1 cellular context compared by ENCODE assay signal in the genomic region with DNA sequence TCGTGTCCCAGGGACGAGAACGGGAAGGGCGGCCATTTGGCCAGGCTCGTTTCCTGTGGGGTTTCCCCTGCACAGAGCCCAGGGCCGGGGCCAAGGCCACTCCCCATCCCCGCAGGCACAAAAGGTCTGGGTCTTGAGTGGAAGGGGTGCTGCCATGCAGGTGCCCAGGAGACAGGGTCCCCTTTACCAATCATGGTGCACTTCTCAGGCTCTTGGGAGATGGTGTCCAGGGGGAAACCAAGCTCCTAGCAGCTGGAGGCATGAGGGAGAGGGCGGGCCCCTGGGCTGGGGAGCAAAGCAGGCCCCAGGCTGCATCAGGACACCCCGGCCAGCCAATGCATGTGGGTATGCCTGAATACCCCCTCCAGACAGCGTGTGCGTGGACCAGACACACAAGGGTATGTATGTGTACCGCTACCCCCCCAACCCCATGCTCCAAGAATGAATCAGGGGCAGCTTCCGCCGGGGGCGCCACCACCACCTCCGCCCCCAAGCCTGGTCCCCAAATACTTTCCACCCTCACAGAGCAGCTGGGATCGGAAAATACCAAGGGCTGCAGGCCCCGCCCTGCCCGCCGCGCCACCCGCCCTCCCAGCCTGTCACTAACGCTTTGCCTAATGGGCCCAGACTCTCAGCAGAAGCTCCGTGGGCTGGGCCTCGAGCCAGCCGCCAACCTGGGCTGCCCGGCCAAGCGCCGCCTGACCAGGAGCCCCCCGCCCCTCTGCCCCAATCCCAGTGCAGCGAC.
TF ChIP-seq lines count a peak whose summit lies in the region.

No MANE protein-coding gene starts in this region.

TF ChIP-seq in K562, 482 proteins besides CTCF, POLR2A, EP300 and RAD21 (continued from another document and continues in another):
- TF ChIP-seq, protein P1, sequence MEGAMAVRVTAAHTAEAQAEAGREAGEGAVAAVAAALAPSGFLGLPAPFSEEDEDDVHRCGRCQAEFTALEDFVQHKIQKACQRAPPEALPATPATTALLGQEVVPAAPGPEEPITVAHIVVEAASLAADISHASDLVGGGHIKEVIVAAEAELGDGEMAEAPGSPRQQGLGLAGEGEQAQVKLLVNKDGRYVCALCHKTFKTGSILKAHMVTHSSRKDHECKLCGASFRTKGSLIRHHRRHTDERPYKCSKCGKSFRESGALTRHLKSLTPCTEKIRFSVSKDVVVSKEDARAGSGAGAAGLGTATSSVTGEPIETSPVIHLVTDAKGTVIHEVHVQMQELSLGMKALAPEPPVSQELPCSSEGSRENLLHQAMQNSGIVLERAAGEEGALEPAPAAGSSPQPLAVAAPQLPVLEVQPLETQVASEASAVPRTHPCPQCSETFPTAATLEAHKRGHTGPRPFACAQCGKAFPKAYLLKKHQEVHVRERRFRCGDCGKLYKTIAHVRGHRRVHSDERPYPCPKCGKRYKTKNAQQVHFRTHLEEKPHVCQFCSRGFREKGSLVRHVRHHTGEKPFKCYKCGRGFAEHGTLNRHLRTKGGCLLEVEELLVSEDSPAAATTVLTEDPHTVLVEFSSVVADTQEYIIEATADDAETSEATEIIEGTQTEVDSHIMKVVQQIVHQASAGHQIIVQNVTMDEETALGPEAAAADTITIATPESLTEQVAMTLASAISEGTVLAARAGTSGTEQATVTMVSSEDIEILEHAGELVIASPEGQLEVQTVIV (CRISPR knock-in tag; IDR thresholded peaks at IDR 0.05; ENCODE audit: borderline replicate concordance), result no peak
- no peak for TF ChIP-seq ZKSCAN3 (CRISPR knock-in tag; IDR thresholded peaks at IDR 0.05)
- TF ChIP-seq TBP (optimal IDR thresholded peaks at IDR 0.05; ENCODE audit: low read depth, low read length), result no peak
- no peak for TF ChIP-seq MCM3 (IDR thresholded peaks at IDR 0.05)
- TF ChIP-seq ELF4 (CRISPR knock-in tag; IDR thresholded peaks at IDR 0.05), result no peak
- TF ChIP-seq ZBED1 (IDR thresholded peaks at IDR 0.05), result no peak
- TF ChIP-seq, protein P2, sequence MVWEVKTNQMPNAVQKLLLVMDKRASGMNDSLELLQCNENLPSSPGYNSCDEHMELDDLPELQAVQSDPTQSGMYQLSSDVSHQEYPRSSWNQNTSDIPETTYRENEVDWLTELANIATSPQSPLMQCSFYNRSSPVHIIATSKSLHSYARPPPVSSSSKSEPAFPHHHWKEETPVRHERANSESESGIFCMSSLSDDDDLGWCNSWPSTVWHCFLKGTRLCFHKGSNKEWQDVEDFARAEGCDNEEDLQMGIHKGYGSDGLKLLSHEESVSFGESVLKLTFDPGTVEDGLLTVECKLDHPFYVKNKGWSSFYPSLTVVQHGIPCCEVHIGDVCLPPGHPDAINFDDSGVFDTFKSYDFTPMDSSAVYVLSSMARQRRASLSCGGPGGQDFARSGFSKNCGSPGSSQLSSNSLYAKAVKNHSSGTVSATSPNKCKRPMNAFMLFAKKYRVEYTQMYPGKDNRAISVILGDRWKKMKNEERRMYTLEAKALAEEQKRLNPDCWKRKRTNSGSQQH (CRISPR knock-in tag; IDR thresholded peaks at IDR 0.05), result no peak
- TF ChIP-seq ZNF717 (CRISPR knock-in tag; IDR thresholded peaks at IDR 0.05), result no peak; the same call in 1 of the 2 replicates
- no peak for TF ChIP-seq FOS (IDR thresholded peaks at IDR 0.05; ENCODE audit: extremely low read depth, insufficient read length)
- TF ChIP-seq KAT2B (IDR thresholded peaks at IDR 0.05; ENCODE audit: low read depth, low read length), result no peak
- TF ChIP-seq, protein P3, sequence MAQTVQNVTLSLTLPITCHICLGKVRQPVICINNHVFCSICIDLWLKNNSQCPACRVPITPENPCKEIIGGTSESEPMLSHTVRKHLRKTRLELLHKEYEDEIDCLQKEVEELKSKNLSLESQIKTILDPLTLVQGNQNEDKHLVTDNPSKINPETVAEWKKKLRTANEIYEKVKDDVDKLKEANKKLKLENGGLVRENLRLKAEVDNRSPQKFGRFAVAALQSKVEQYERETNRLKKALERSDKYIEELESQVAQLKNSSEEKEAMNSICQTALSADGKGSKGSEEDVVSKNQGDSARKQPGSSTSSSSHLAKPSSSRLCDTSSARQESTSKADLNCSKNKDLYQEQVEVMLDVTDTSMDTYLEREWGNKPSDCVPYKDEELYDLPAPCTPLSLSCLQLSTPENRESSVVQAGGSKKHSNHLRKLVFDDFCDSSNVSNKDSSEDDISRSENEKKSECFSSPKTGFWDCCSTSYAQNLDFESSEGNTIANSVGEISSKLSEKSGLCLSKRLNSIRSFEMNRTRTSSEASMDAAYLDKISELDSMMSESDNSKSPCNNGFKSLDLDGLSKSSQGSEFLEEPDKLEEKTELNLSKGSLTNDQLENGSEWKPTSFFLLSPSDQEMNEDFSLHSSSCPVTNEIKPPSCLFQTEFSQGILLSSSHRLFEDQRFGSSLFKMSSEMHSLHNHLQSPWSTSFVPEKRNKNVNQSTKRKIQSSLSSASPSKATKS (CRISPR knock-in tag; IDR thresholded peaks at IDR 0.05), result no peak
- TF ChIP-seq SNRNP70 (optimal IDR thresholded peaks at IDR 0.05; ENCODE audit: low read depth, low read length), result no peak
- TF ChIP-seq ESRRB (CRISPR knock-in tag; IDR thresholded peaks at IDR 0.05; ENCODE audit: borderline replicate concordance), result no peak
- TF ChIP-seq CCNT2 (IDR thresholded peaks at IDR 0.05; ENCODE audit: borderline replicate concordance, extremely low read depth, insufficient read length, low read depth, low read length), result peak; percentile 39
- TF ChIP-seq, protein P4, sequence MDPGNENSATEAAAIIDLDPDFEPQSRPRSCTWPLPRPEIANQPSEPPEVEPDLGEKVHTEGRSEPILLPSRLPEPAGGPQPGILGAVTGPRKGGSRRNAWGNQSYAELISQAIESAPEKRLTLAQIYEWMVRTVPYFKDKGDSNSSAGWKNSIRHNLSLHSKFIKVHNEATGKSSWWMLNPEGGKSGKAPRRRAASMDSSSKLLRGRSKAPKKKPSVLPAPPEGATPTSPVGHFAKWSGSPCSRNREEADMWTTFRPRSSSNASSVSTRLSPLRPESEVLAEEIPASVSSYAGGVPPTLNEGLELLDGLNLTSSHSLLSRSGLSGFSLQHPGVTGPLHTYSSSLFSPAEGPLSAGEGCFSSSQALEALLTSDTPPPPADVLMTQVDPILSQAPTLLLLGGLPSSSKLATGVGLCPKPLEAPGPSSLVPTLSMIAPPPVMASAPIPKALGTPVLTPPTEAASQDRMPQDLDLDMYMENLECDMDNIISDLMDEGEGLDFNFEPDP (CRISPR knock-in tag; IDR thresholded peaks at IDR 0.05), result no peak
- TF ChIP-seq, protein P5, sequence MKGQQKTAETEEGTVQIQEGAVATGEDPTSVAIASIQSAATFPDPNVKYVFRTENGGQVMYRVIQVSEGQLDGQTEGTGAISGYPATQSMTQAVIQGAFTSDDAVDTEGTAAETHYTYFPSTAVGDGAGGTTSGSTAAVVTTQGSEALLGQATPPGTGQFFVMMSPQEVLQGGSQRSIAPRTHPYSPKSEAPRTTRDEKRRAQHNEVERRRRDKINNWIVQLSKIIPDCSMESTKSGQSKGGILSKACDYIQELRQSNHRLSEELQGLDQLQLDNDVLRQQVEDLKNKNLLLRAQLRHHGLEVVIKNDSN (CRISPR knock-in tag; IDR thresholded peaks at IDR 0.05), result no peak
- TF ChIP-seq U2AF1 (optimal IDR thresholded peaks at IDR 0.05; ENCODE audit: low read depth, low read length), result no peak
- TF ChIP-seq TCFL5 (CRISPR knock-in tag; conservative IDR thresholded peaks at IDR 0.05), result no peak
- TF ChIP-seq, protein P6, sequence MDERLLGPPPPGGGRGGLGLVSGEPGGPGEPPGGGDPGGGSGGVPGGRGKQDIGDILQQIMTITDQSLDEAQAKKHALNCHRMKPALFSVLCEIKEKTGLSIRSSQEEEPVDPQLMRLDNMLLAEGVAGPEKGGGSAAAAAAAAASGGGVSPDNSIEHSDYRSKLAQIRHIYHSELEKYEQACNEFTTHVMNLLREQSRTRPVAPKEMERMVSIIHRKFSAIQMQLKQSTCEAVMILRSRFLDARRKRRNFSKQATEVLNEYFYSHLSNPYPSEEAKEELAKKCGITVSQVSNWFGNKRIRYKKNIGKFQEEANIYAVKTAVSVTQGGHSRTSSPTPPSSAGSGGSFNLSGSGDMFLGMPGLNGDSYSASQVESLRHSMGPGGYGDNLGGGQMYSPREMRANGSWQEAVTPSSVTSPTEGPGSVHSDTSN (CRISPR knock-in tag; IDR thresholded peaks at IDR 0.05; ENCODE audit: low read depth), result no peak
- TF ChIP-seq, protein P6 (tag; conservative IDR thresholded peaks at IDR 0.05; ENCODE audit: low read depth), result no peak
- peak; percentile 30; the same call in 1 of the 2 replicates for TF ChIP-seq SAFB (IDR thresholded peaks at IDR 0.05; ENCODE audit: borderline replicate concordance, low read depth, low read length)
- TF ChIP-seq, protein P7, sequence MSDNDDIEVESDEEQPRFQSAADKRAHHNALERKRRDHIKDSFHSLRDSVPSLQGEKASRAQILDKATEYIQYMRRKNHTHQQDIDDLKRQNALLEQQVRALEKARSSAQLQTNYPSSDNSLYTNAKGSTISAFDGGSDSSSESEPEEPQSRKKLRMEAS (CRISPR knock-in tag; IDR thresholded peaks at IDR 0.05), result no peak
- TF ChIP-seq YBX1 (IDR thresholded peaks at IDR 0.05), result no peak
- TF ChIP-seq, protein P8, sequence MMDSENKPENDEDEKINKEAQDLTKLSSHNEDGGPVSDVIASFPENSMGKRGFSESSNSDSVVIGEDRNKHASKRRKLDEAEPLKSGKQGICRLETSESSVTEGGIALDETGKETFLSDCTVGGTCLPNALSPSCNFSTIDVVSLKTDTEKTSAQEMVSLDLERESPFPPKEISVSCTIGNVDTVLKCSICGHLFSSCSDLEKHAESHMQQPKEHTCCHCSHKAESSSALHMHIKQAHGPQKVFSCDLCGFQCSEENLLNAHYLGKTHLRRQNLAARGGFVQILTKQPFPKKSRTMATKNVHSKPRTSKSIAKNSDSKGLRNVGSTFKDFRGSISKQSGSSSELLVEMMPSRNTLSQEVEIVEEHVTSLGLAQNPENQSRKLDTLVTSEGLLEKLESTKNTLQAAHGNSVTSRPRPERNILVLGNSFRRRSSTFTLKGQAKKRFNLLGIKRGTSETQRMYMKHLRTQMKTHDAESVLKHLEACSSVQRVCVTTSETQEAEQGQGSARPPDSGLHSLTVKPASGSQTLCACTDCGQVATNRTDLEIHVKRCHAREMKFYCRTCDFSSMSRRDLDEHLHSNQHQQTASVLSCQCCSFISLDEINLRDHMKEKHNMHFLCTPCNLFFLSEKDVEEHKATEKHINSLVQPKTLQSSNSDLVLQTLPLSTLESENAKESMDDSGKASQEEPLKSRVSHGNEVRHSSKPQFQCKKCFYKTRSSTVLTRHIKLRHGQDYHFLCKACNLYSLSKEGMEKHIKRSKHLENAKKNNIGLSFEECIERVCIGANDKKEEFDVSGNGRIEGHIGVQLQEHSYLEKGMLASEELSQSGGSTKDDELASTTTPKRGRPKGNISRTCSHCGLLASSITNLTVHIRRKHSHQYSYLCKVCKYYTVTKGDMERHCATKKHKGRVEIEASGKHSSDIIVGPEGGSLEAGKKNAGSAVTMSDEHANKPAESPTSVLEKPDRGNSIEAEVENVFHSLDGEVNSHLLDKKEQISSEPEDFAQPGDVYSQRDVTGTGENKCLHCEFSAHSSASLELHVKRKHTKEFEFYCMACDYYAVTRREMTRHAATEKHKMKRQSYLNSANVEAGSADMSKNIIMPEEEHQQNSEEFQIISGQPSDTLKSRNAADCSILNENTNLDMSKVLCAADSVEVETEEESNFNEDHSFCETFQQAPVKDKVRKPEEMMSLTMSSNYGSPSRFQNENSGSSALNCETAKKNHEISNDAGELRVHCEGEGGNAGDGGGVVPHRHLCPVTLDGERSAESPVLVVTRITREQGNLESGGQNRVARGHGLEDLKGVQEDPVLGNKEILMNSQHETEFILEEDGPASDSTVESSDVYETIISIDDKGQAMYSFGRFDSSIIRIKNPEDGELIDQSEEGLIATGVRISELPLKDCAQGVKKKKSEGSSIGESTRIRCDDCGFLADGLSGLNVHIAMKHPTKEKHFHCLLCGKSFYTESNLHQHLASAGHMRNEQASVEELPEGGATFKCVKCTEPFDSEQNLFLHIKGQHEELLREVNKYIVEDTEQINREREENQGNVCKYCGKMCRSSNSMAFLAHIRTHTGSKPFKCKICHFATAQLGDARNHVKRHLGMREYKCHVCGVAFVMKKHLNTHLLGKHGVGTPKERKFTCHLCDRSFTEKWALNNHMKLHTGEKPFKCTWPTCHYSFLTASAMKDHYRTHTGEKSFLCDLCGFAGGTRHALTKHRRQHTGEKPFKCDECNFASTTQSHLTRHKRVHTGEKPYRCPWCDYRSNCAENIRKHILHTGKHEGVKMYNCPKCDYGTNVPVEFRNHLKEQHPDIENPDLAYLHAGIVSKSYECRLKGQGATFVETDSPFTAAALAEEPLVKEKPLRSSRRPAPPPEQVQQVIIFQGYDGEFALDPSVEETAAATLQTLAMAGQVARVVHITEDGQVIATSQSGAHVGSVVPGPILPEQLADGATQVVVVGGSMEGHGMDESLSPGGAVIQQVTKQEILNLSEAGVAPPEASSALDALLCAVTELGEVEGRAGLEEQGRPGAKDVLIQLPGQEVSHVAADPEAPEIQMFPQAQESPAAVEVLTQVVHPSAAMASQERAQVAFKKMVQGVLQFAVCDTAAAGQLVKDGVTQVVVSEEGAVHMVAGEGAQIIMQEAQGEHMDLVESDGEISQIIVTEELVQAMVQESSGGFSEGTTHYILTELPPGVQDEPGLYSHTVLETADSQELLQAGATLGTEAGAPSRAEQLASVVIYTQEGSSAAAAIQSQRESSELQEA (IDR thresholded peaks at IDR 0.05; ENCODE audit: low read depth), result no peak
- TF ChIP-seq TAF7 (tag; IDR thresholded peaks at IDR 0.05), result no peak
- no peak for TF ChIP-seq RFX1 (IDR thresholded peaks at IDR 0.05)
- TF ChIP-seq ZNF140 (CRISPR knock-in tag; IDR thresholded peaks at IDR 0.05), result no peak
- TF ChIP-seq TEAD2 (tag; IDR thresholded peaks at IDR 0.05), result no peak
- TF ChIP-seq, protein P9, sequence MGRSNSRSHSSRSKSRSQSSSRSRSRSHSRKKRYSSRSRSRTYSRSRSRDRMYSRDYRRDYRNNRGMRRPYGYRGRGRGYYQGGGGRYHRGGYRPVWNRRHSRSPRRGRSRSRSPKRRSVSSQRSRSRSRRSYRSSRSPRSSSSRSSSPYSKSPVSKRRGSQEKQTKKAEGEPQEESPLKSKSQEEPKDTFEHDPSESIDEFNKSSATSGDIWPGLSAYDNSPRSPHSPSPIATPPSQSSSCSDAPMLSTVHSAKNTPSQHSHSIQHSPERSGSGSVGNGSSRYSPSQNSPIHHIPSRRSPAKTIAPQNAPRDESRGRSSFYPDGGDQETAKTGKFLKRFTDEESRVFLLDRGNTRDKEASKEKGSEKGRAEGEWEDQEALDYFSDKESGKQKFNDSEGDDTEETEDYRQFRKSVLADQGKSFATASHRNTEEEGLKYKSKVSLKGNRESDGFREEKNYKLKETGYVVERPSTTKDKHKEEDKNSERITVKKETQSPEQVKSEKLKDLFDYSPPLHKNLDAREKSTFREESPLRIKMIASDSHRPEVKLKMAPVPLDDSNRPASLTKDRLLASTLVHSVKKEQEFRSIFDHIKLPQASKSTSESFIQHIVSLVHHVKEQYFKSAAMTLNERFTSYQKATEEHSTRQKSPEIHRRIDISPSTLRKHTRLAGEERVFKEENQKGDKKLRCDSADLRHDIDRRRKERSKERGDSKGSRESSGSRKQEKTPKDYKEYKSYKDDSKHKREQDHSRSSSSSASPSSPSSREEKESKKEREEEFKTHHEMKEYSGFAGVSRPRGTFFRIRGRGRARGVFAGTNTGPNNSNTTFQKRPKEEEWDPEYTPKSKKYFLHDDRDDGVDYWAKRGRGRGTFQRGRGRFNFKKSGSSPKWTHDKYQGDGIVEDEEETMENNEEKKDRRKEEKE (IDR thresholded peaks at IDR 0.05; ENCODE audit: borderline replicate concordance in 1 of 2, control insufficient read depth in 1 of 2, low read depth in 2 of 2, low read length in 1 of 2), result no peak
- no peak; a peak in 1 of 4 replicates for TF ChIP-seq SRF (CRISPR knock-in tag; IDR thresholded peaks at IDR 0.05)
